Comparison of ENCODE assay signal across 22 cellular contexts in genomic region chr13:28486144-28486543, GRCh38. TPM values are rescaled to one million over a fixed set of nuclear protein-coding genes. Genes with fewer than 3 reads are reported as not detected.
"Had no signal": no experiment of that assay in that cellular context is flagged by ENCODE, and none has a peak within 500 bp of the region (broad histone marks: within the 10 kb centered on the region; RNA-seq: fewer than 3 reads in every experiment).

No MANE protein-coding gene starts in this region.

- DNase-seq: activated CD4-positive, alpha-beta memory T cell treated with anti-CD3 and anti-CD28 coated beads, Interleukin-2, amount 10 ng/mL, durations not matched to agents 7 days and 5 days; activated CD4-positive, alpha-beta T cell treated with anti-CD3 and anti-CD28 coated beads for 1 hour; activated CD4-positive, alpha-beta T cell treated with anti-CD3 and anti-CD28 coated beads, Interleukin-2, amount 10 ng/mL, durations not matched to agents 7 days and 5 days; activated naive CD4-positive, alpha-beta T cell; activated T-cell treated with anti-CD3 and anti-CD28 coated beads, Interleukin-2, amount 50 U/mL, for 72 hours; central memory CD4-positive, alpha-beta T cell; esophagus squamous epithelium; gastrocnemius medialis; glutamatergic neuron; left ventricle myocardium inferior; mucosa of descending colon; spleen; stimulated activated naive CD4-positive, alpha-beta T cell; transverse colon; WERI-Rb-1 had no signal

- H3K27ac ChIP-seq: breast epithelium, esophagus squamous epithelium, left ventricle myocardium inferior, spleen, suprapubic skin, transverse colon, WERI-Rb-1 had no signal

- H3K9me3 Mint-ChIP-seq: activated CD4-positive, alpha-beta memory T cell treated with anti-CD3 and anti-CD28 coated beads, Interleukin-2, amount 10 ng/mL, durations not matched to agents 7 days and 5 days; activated CD4-positive, alpha-beta T cell treated with anti-CD3 and anti-CD28 coated beads, Interleukin-2, amount 10 ng/mL, durations not matched to agents 7 days and 5 days; activated naive CD4-positive, alpha-beta T cell treated with anti-CD3 and anti-CD28 coated beads, Interleukin-2, amount 50 U/mL, for 72 hours; activated T-cell treated with anti-CD3 and anti-CD28 coated beads, Interleukin-2, amount 50 U/mL, for 72 hours; natural killer cell treated with Interleukin-12 subunit alpha and Interleukin-12 subunit beta and Interleukin-15 and Interleukin-18, amount 100 ng/mL, for 72 hours had no signal

- H3K9me3 ChIP-seq: breast epithelium, esophagus squamous epithelium, gastrocnemius medialis, left ventricle myocardium inferior, mucosa of descending colon, spleen, suprapubic skin, transverse colon had no signal

- H3K36me3 ChIP-seq: breast epithelium, esophagus squamous epithelium, gastrocnemius medialis, left ventricle myocardium inferior, spleen, suprapubic skin, transverse colon, WERI-Rb-1 had no signal

- H3K27me3 ChIP-seq: gastrocnemius medialis had no signal

- H3K36me3 Mint-ChIP-seq: natural killer cell treated with Interleukin-12 subunit alpha and Interleukin-12 subunit beta and Interleukin-15 and Interleukin-18, amount 100 ng/mL, for 72 hours had no signal

- H3K27ac Mint-ChIP-seq: activated CD4-positive, alpha-beta memory T cell treated with anti-CD3 and anti-CD28 coated beads, Interleukin-2, amount 10 ng/mL, durations not matched to agents 7 days and 5 days; activated CD4-positive, alpha-beta T cell treated with anti-CD3 and anti-CD28 coated beads, Interleukin-2, amount 10 ng/mL, durations not matched to agents 7 days and 5 days; activated naive CD4-positive, alpha-beta T cell treated with anti-CD3 and anti-CD28 coated beads, Interleukin-2, amount 50 U/mL, for 72 hours; activated T-cell treated with anti-CD3 and anti-CD28 coated beads, Interleukin-2, amount 50 U/mL, for 72 hours; natural killer cell treated with Interleukin-12 subunit alpha and Interleukin-12 subunit beta and Interleukin-15 and Interleukin-18, amount 100 ng/mL, for 72 hours had no signal

- H3K4me1 ChIP-seq: breast epithelium, esophagus squamous epithelium, suprapubic skin, transverse colon had no signal

- ATAC-seq: activated naive CD4-positive, alpha-beta T cell treated with anti-CD3 and anti-CD28 coated beads, Interleukin-2, amount 50 U/mL, for 72 hours; activated T-cell treated with anti-CD3 and anti-CD28 coated beads, Interleukin-2, amount 50 U/mL, for 72 hours; gastrocnemius medialis; mucosa of descending colon; natural killer cell treated with Interleukin-12 subunit alpha and Interleukin-12 subunit beta and Interleukin-15 and Interleukin-18, amount 100 ng/mL, for 72 hours had no signal

- H3K4me3 Mint-ChIP-seq: activated CD4-positive, alpha-beta memory T cell treated with anti-CD3 and anti-CD28 coated beads, Interleukin-2, amount 10 ng/mL, durations not matched to agents 7 days and 5 days; activated CD4-positive, alpha-beta T cell treated with anti-CD3 and anti-CD28 coated beads, Interleukin-2, amount 10 ng/mL, durations not matched to agents 7 days and 5 days; activated T-cell treated with anti-CD3 and anti-CD28 coated beads, Interleukin-2, amount 50 U/mL, for 72 hours; natural killer cell treated with Interleukin-12 subunit alpha and Interleukin-12 subunit beta and Interleukin-15 and Interleukin-18, amount 100 ng/mL, for 72 hours had no signal

- H3K4me1 Mint-ChIP-seq: activated CD4-positive, alpha-beta memory T cell treated with anti-CD3 and anti-CD28 coated beads, Interleukin-2, amount 10 ng/mL, durations not matched to agents 7 days and 5 days had no signal

- H3K4me3 ChIP-seq: breast epithelium, esophagus squamous epithelium, gastrocnemius medialis, lung, mucosa of descending colon, spleen, suprapubic skin, transverse colon had no signal

RNA-seq across cellular contexts. Expression of gene FLT1, which starts 8.8 kb away (rescaled TPM):
- total RNA-seq: myocyte, osteoblast had no signal
